ENCODE assay signal across 17 cellular contexts in the genomic region with DNA sequence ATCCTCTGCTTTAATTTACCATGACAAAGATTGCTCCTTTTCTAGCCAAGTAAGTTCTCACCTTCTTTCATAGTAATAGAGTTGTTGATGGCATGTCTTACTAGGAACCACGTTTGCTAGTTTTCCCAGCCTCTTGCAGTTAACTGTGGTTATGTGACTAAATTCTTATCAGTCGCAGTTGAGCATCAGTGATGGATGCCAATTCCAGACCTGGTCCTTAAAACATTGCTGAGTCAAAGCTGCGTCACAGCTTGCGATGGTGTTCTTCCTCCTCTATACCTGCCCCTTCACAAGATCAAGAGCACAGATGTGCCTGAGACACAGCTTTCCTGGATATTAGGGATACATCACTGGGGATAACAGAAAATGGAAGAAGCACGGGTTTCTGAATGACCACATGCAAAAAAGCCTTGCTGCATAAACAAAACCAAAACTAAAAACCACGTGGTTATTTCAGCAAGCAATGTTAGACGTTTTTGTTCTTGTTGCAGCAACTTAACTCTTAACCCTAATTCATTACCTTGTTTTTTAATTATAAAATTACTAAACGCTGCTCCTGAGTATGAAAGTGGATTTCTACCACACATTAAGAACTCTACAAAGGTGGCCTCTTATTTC.
DNase-seq lines count a peak whose midpoint lies in the region; ATAC-seq and TF ChIP-seq lines count a peak whose summit lies in the region.
"Had no signal": no experiment of that assay in that cellular context is flagged by ENCODE, and none has a peak within 500 bp of the region (broad histone marks: within the 10 kb centered on the region; RNA-seq: fewer than 3 reads in every experiment).

No MANE protein-coding gene starts in this region.

- H3K4me3 ChIP-seq in WERI-Rb-1 (ENCODE audit: low read depth, low read length) = no peak overlapping the region
- H3K4me3 ChIP-seq: adrenal gland, lung, suprapubic skin had no signal

- H3K9me3 Mint-ChIP-seq in activated B cell treated with CpG ODN at 0.5 μM for 24 hours (peaks cover 8% of the 10 kb centered on the region), naive B cell (peaks cover 0 to 2% (median 0%) of the 10 kb centered on the region in 7 donors)

- no peaks in the 10 kb centered on the region for H3K9me3 ChIP-seq in WERI-Rb-1 (ENCODE audit: severe bottlenecking)
- H3K9me3 ChIP-seq: adrenal gland, Caco-2, neutrophil, suprapubic skin had no signal

- H3K27me3 Mint-ChIP-seq in activated B cell treated with CpG ODN at 0.5 μM for 24 hours (no peaks in the 10 kb centered on the region), naive B cell (no peaks in the 10 kb centered on the region)

- CTCF ChIA-PET in activated B cell treated with CpG ODN at 0.5 μM for 24 hours (lab: Charles Lee) = no interaction called here

- POLR2A ChIA-PET in activated B cell treated with CpG ODN at 0.5 μM for 24 hours (lab: Charles Lee) = no interaction called here

- no peak overlapping the region for H3K27ac Mint-ChIP-seq in activated B cell treated with CpG ODN at 0.5 μM for 24 hours
- peak overlapping the region in 3 of 6 donors; percentile 0 to 59 (median 3) for H3K27ac Mint-ChIP-seq in naive B cell

- no peak overlapping the region for H3K27ac ChIP-seq in WERI-Rb-1
- H3K27ac ChIP-seq: 22Rv1, adrenal gland, neutrophil, suprapubic skin had no signal

- no peaks in the 10 kb centered on the region for H3K27me3 ChIP-seq in WERI-Rb-1 (ENCODE audit: insufficient read depth, low read depth, severe bottlenecking)
- H3K27me3 ChIP-seq: adrenal gland, neutrophil, suprapubic skin had no signal

- peak; percentile 5 for DNase-seq in NCI-H2107 treated with DMSO at 0.1 percent for 48 hours (lab: John Stamatoyannopoulos, UW; ENCODE audit: unreplicated experiment)
- no peak for DNase-seq in NCI-H2107 (lab: John Stamatoyannopoulos, UW)
- DNase-seq in activated B cell treated with CpG ODN at 0.5 μM for 24 hours = no peak
- no peak for DNase-seq in naive B cell
- DNase-seq in WERI-Rb-1 = no peak
- DNase-seq: adrenal gland, Caco-2, dermis blood vessel endothelial cell, NCI-H1092 treated with DMSO at 0.1 percent for 48 hours, T-helper 9 cell had no signal

- intact Hi-C loops in activated B cell treated with CpG ODN at 0.5 μM for 24 hours (cut with micrococcal nuclease) = no loop called here

- TF ChIP-seq CTCF in activated B cell treated with CpG ODN at 0.5 μM for 24 hours (IDR thresholded peaks at IDR 0.05) (no peak), WERI-Rb-1 (IDR thresholded peaks at IDR 0.05; ENCODE audit: low read depth, low read length) (no peak)

- H3K4me3 Mint-ChIP-seq in activated B cell treated with CpG ODN at 0.5 μM for 24 hours (peak overlapping the region; percentile 8), naive B cell (peak overlapping the region in 6 of 8 donors; percentile 3 to 56 (median 30))

- peaks cover 2% of the 10 kb centered on the region for H3K4me1 Mint-ChIP-seq in activated B cell treated with CpG ODN at 0.5 μM for 24 hours
- H3K4me1 Mint-ChIP-seq in naive B cell = no peaks in the 10 kb centered on the region

- H3K36me3 Mint-ChIP-seq in activated B cell treated with CpG ODN at 0.5 μM for 24 hours (ENCODE audit: low read depth) (no peaks in the 10 kb centered on the region), naive B cell (no peaks in the 10 kb centered on the region)

- ATAC-seq in HG02798 (IDR thresholded peaks at IDR 0.05; ENCODE audit: poor library complexity, unreplicated experiment) = peak; percentile 41
- no peak for ATAC-seq in activated B cell treated with CpG ODN at 0.5 μM for 24 hours (ENCODE audit: low read depth)
- ATAC-seq in naive B cell (ENCODE audit: low read depth in 2 of 2) = no peak
- no peak for ATAC-seq in HG02970 (IDR thresholded peaks at IDR 0.05; ENCODE audit: low FRiP score, unreplicated experiment)
- no peak for ATAC-seq in GM21423 (IDR thresholded peaks at IDR 0.05; ENCODE audit: unreplicated experiment)

- no peaks in the 10 kb centered on the region for H3K36me3 ChIP-seq in WERI-Rb-1
- H3K36me3 ChIP-seq: adrenal gland, neutrophil, suprapubic skin had no signal
